In the genomic region with DNA sequence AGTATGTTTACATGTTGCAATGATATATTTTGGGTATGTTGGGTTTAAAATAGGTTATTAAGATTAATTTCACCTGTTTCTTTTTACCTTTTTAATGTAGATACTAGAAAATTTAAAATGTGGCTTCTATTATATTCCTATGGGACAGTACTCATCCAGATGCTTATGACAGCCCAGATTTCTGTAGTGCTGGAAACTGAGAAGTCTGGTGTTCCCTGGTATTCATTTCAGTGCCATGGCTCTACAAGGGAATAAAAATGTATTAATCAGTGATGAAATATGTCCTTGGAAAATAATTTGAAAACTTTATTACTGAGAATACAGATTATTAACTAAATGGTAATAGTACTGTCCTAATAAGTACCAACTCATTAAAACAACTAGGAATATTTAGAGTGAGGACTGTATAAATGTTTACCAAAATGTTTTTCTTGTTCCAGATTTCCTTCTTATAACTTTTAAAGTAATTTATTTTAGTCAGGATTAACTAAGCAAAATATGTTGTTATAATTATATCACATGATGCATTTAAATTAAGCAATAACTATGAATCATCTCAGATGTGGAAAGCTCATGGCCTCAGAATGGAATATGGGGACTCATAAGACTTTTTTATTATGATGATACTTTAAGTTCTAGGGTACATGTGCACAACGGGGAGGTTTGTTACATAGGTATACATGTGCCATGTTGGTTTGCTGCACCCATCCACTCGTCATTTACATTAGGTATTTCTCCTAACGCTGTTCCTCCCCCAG, we compare ENCODE assay signal across 2 cellular contexts.
A peak's percentile ranks its signal among the peaks of the same experiment; 100 is the strongest.
TF ChIP-seq lines count a peak whose summit lies in the region.

No MANE protein-coding gene starts in this region.

TF ChIP-seq in IMR-90, 13 proteins besides CTCF, POLR2A, EP300 and RAD21:
- TF ChIP-seq CHD1 (IDR thresholded peaks at IDR 0.05; ENCODE audit: low read depth, low read length): no peak
- no peak for TF ChIP-seq BHLHE40 (IDR thresholded peaks at IDR 0.05; ENCODE audit: low read depth, low read length)
- TF ChIP-seq CEBPB (IDR thresholded peaks at IDR 0.05; ENCODE audit: low read depth, low read length): peak; percentile 48; the same call in 1 of the 2 replicates
TF ChIP-seq in IMR-90: peak in this region for 1.

TF ChIP-seq in SK-N-SH treated with all-trans-retinoic acid at 6 μM for 48 hours, 23 proteins besides CTCF, POLR2A, EP300 and RAD21:
- TF ChIP-seq ZC3H10 (CRISPR knock-in tag; IDR thresholded peaks at IDR 0.05) (no peak), ZFP30 (CRISPR knock-in tag; IDR thresholded peaks at IDR 0.05) (no peak), BACH2 (CRISPR knock-in tag; IDR thresholded peaks at IDR 0.05; ENCODE audit: borderline replicate concordance) (no peak), TOX (CRISPR knock-in tag; IDR thresholded peaks at IDR 0.05; ENCODE audit: borderline replicate concordance) (no peak), ZNF70 (CRISPR knock-in tag; IDR thresholded peaks at IDR 0.05) (no peak), ARNTL (CRISPR knock-in tag; IDR thresholded peaks at IDR 0.05; ENCODE audit: borderline replicate concordance, low read depth) (no peak), ZFP3 (CRISPR knock-in tag; IDR thresholded peaks at IDR 0.05) (no peak), ISL1 (CRISPR knock-in tag; IDR thresholded peaks at IDR 0.05) (no peak), OSR1 (CRISPR knock-in tag; IDR thresholded peaks at IDR 0.05) (no peak)
- TF ChIP-seq, protein P1, sequence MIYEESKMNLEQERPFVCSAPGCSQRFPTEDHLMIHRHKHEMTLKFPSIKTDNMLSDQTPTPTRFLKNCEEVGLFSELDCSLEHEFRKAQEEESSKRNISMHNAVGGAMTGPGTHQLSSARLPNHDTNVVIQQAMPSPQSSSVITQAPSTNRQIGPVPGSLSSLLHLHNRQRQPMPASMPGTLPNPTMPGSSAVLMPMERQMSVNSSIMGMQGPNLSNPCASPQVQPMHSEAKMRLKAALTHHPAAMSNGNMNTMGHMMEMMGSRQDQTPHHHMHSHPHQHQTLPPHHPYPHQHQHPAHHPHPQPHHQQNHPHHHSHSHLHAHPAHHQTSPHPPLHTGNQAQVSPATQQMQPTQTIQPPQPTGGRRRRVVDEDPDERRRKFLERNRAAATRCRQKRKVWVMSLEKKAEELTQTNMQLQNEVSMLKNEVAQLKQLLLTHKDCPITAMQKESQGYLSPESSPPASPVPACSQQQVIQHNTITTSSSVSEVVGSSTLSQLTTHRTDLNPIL (CRISPR knock-in tag; IDR thresholded peaks at IDR 0.05; ENCODE audit: low read depth): no peak
- TF ChIP-seq, protein P2, sequence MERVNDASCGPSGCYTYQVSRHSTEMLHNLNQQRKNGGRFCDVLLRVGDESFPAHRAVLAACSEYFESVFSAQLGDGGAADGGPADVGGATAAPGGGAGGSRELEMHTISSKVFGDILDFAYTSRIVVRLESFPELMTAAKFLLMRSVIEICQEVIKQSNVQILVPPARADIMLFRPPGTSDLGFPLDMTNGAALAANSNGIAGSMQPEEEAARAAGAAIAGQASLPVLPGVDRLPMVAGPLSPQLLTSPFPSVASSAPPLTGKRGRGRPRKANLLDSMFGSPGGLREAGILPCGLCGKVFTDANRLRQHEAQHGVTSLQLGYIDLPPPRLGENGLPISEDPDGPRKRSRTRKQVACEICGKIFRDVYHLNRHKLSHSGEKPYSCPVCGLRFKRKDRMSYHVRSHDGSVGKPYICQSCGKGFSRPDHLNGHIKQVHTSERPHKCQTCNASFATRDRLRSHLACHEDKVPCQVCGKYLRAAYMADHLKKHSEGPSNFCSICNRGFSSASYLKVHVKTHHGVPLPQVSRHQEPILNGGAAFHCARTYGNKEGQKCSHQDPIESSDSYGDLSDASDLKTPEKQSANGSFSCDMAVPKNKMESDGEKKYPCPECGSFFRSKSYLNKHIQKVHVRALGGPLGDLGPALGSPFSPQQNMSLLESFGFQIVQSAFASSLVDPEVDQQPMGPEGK (CRISPR knock-in tag; IDR thresholded peaks at IDR 0.05; ENCODE audit: borderline replicate concordance): no peak
